9 cellular contexts compared by ENCODE assay signal in the genomic region with DNA sequence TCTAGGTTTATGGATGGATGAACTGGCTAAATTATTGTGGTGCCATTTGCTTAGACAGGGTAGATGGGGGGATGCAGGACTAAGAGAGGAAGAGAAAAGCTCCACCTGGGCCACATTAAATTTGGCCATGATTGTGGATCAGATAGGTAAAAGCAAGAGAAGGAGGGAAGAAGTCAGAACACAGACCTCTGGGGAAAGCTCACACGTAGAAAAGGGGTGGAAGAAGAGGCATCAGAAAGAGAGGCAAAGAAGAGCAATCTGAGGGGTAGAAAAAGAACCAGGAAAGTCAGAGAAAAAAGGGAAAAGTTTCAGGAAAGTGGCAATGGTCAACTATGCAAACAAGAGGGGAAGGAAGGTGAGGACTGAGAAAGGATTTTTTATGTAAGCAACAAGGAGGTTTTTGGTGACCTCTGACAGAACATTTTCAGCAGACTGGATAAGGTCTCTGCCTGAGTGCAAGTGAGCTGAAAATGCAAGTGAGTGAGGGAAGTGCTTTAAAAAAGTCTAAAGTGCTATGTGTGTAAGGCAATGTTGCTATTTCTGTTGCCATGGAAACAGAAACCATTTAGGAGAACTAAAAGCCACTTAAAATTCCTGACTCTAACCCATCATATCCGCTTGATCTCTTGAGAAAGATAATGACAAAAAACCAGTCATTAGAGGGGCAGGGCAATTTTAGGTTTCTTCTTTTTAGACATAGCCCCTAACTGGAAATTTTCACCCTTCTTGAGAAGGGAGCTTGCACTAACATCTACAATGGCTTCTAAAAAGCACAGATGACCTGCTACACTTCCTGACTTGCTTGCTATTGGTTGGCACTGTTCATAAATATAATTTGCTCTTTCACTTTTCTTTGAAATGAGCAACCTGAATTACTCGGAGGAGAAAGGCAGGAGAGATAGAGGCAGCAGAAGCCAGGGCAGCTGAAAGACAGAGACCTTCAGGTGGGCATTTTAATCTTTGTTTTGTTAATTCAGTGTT. TPM values are rescaled to one million over a fixed set of nuclear protein-coding genes. Genes with fewer than 3 reads are reported as not detected.
A peak's percentile ranks its signal among the peaks of the same experiment; 100 is the strongest.
DNase-seq lines count a peak whose midpoint lies in the region; ATAC-seq, FAIRE-seq and TF ChIP-seq lines count a peak whose summit lies in the region.
"Had no signal": no experiment of that assay in that cellular context is flagged by ENCODE, and none has a peak within 500 bp of the region (broad histone marks: within the 10 kb centered on the region; RNA-seq: fewer than 3 reads in every experiment).

A gene with protein sequence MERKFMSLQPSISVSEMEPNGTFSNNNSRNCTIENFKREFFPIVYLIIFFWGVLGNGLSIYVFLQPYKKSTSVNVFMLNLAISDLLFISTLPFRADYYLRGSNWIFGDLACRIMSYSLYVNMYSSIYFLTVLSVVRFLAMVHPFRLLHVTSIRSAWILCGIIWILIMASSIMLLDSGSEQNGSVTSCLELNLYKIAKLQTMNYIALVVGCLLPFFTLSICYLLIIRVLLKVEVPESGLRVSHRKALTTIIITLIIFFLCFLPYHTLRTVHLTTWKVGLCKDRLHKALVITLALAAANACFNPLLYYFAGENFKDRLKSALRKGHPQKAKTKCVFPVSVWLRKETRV (plus strand): TSS at position 856 of the 981 bp plus-strand sequence. CDS start 52,889 bp downstream, outside the sequence.

- DNase-seq in AML-193 (lab: John Stamatoyannopoulos, UW) (peak; percentile 70 to 76), Kasumi-1 (lab: John Stamatoyannopoulos, UW) (peak; percentile 37 to 43), astrocyte (ENCODE audit: low read depth) (peak; percentile 56), lung (ENCODE audit: low spot score) (no peak), cerebellar nuclear complex (lab: John Stamatoyannopoulos, UW) (no peak), NCI-H2029 treated with DMSO at 0.1 percent for 48 hours (lab: John Stamatoyannopoulos, UW) (no peak), GM20000 (ENCODE audit: low spot score) (no peak)
- DNase-seq: upper lobe of left lung had no signal

- H3K4me1 Mint-ChIP-seq in astrocyte (ENCODE audit: low read depth, unreplicated experiment), result peaks cover 2% of the 10 kb centered on the region

- H3K27me3 Mint-ChIP-seq in astrocyte (ENCODE audit: low read depth, unreplicated experiment), result no peaks in the 10 kb centered on the region

- H3K9me3 Mint-ChIP-seq in astrocyte (ENCODE audit: unreplicated experiment), result no peaks in the 10 kb centered on the region

- H3K4me1 ChIP-seq in astrocyte (ENCODE audit: insufficient read depth, low read length) (no peaks in the 10 kb centered on the region), lung (ENCODE audit: control insufficient read depth in 2 of 2, insufficient read depth in 2 of 2, low read length in 2 of 2) (peaks cover 0 to 3% of the 10 kb centered on the region in 2 donors)

- H3K27ac ChIP-seq in astrocyte (ENCODE audit: low read depth, low read length) (no peak within 1 kb of the TSS), lung (ENCODE audit: low read depth in 1 of 2, low read length in 1 of 2) (peak within 1 kb of the TSS in 1 of 2 donors; percentile 70)

- no peak within 1 kb of the TSS for H3K9ac ChIP-seq in astrocyte (ENCODE audit: low read length)

- H3K4me3 ChIP-seq in astrocyte (ENCODE audit: insufficient read depth, low read depth, low read length) (no peak within 1 kb of the TSS), lung (no peak within 1 kb of the TSS)

- H3K27ac Mint-ChIP-seq in astrocyte (ENCODE audit: unreplicated experiment), result no peak within 1 kb of the TSS

- TF ChIP-seq CTCF in astrocyte (IDR thresholded peaks at IDR 0.05; ENCODE audit: insufficient read depth, low read depth, low read length) (no peak), lung (IDR thresholded peaks at IDR 0.05; ENCODE audit: control extremely low read depth, extremely low read depth) (no peak), GM20000 (IDR thresholded peaks at IDR 0.05; ENCODE audit: extremely low read depth, missing control alignments) (no peak)

- H3K36me3 Mint-ChIP-seq in astrocyte (ENCODE audit: low read depth, unreplicated experiment), result no peaks in the 10 kb centered on the region

- H3K9me3 ChIP-seq in astrocyte (ENCODE audit: insufficient read depth, low read depth, low read length), result no peaks in the 10 kb centered on the region
- no peaks in the 10 kb centered on the region for H3K9me3 ChIP-seq in lung (ENCODE audit: control insufficient read depth in 2 of 2, insufficient read depth in 1 of 2, low read length in 1 of 2)
- H3K9me3 ChIP-seq: upper lobe of left lung had no signal

- H2AFZ ChIP-seq in astrocyte (ENCODE audit: low read depth, low read length), result no peak within 1 kb of the TSS

- H3K79me2 ChIP-seq in astrocyte (ENCODE audit: insufficient read depth, low read length), result no peaks in the 10 kb centered on the region

- peak; percentile 26 for FAIRE-seq in astrocyte (lab: Jason Lieb, UNC)

- H3K4me2 ChIP-seq in astrocyte (ENCODE audit: low read length), result no peak within 1 kb of the TSS

- 28 to 39% methylated on average over 3 of the region's 3 CpGs for WGBS in lung, 2 donors

- ATAC-seq in GM19043 (IDR thresholded peaks at IDR 0.05; ENCODE audit: low read depth, unreplicated experiment) (peak; percentile 57), lung (ENCODE audit: insufficient read depth, low FRiP score) (peak; percentile 16)

- no peaks in the 10 kb centered on the region for H4K20me1 ChIP-seq in astrocyte (ENCODE audit: insufficient read depth, low read length)

- H3K36me3 ChIP-seq in astrocyte (ENCODE audit: insufficient read depth, low read length) (no peaks in the 10 kb centered on the region), lung (ENCODE audit: control insufficient read depth in 2 of 2, insufficient read depth in 2 of 2, low read length in 2 of 2) (no peaks in the 10 kb centered on the region)
- H3K36me3 ChIP-seq: upper lobe of left lung had no signal

- H3K27me3 ChIP-seq in astrocyte (ENCODE audit: insufficient read depth, low read length), result peaks cover 4% of the 10 kb centered on the region
- no peaks in the 10 kb centered on the region for H3K27me3 ChIP-seq in lung (ENCODE audit: control insufficient read depth, insufficient read depth)
- H3K27me3 ChIP-seq: upper lobe of left lung had no signal

- no peak within 1 kb of the TSS for H3K4me3 Mint-ChIP-seq in astrocyte (ENCODE audit: unreplicated experiment)

RNA-seq across cellular contexts. Expression of the gene that starts here (rescaled TPM):
- total RNA-seq in astrocyte (0.48 and 2.1 TPM in 2 replicates), lung (under 1 TPM; 0.57 to 0.92 TPM)
- under 1 TPM; 0.32 to 0.51 TPM for polyA plus RNA-seq in lung

Comparison
In these comparisons a context has a peak if more than half of its experiments do, and no peak if none do; other contexts are left out.
1. Peak in ATAC-seq in lung; RNA of the gene not detected or under 1 TPM.
2. DNase-seq: peak in AML-193 (2 of 2), Kasumi-1 (2 of 2) and astrocyte (single experiment); none in lung (single experiment), cerebellar nuclear complex (0 of 2), NCI-H2029 treated with DMSO at 0.1 percent for 48 hours (single experiment) and GM20000 (single experiment).